In genomic region chr11:6615882-6616585, GRCh38 we compare ENCODE assay signal across 14 cellular contexts. TPM values are rescaled to one million over a fixed set of nuclear protein-coding genes. Genes with fewer than 3 reads are reported as not detected.
DNase-seq lines count a peak whose midpoint lies in the region; ATAC-seq and TF ChIP-seq lines count a peak whose summit lies in the region.
"Had no signal": no experiment of that assay in that cellular context is flagged by ENCODE, and none has a peak within 500 bp of the region (broad histone marks: within the 10 kb centered on the region; RNA-seq: fewer than 3 reads in every experiment).

No MANE protein-coding gene starts in this region.

- H3K4me1 Mint-ChIP-seq in effector memory CD8-positive, alpha-beta T cell (ENCODE audit: low read depth in 2 of 2) = peaks cover 18 to 23% of the 10 kb centered on the region in 2 donors

- H3K4me1 ChIP-seq in neutrophil (ENCODE audit: control insufficient read depth in 1 of 2, insufficient read depth in 1 of 2, low read depth in 1 of 2, low read length in 1 of 2) = peaks cover 51 to 54% of the 10 kb centered on the region in 2 experiments

- peaks cover 36% of the 10 kb centered on the region for H3K36me3 ChIP-seq in neutrophil

- peak; percentile 63 for DNase-seq in EH (ENCODE audit: low read depth)
- DNase-seq in RPMI7951 (ENCODE audit: low read depth) = peak; percentile 45
- no peak for DNase-seq in effector memory CD8-positive, alpha-beta T cell
- DNase-seq in GM19240 (ENCODE audit: insufficient read length, low spot score) = no peak
- DNase-seq in NCI-H1417 treated with DMSO at 0.1 percent for 48 hours (lab: John Stamatoyannopoulos, UW) = no peak
- DNase-seq: activated naive CD4-positive, alpha-beta T cell; DMS153; dorsolateral prefrontal cortex; heart right ventricle; NCI-H2171; stimulated activated CD4-positive, alpha-beta T cell treated with anti-CD3 and anti-CD28 coated beads, Interleukin-2, amount 100 ng/mL, for 48 hours; thyroid gland had no signal

- peaks cover 19% of the 10 kb centered on the region for H3K36me3 Mint-ChIP-seq in effector memory CD8-positive, alpha-beta T cell (ENCODE audit: insufficient read depth)

- peak overlapping the region; percentile 15 to 59 for H3K27ac Mint-ChIP-seq in effector memory CD8-positive, alpha-beta T cell

- H3K27ac ChIP-seq in neutrophil = peak overlapping the region; percentile 98
- H3K27ac ChIP-seq: thyroid gland had no signal

- no peaks in the 10 kb centered on the region for H3K27me3 ChIP-seq in neutrophil
- H3K27me3 ChIP-seq: dorsolateral prefrontal cortex, heart right ventricle, thyroid gland had no signal

- ATAC-seq in effector memory CD8-positive, alpha-beta T cell (replicated peaks) = no peak
- no peak for ATAC-seq in GM19328 (IDR thresholded peaks at IDR 0.05; ENCODE audit: unreplicated experiment)
- ATAC-seq: heart right ventricle had no signal

- no peak for TF ChIP-seq CTCF in neutrophil (IDR thresholded peaks at IDR 0.05)

- no peaks in the 10 kb centered on the region for H3K9me3 ChIP-seq in neutrophil
- H3K9me3 ChIP-seq: heart right ventricle, thyroid gland had no signal

- no peaks in the 10 kb centered on the region for H3K27me3 Mint-ChIP-seq in effector memory CD8-positive, alpha-beta T cell

- H3K9me3 Mint-ChIP-seq in effector memory CD8-positive, alpha-beta T cell = no peaks in the 10 kb centered on the region

- H3K4me3 Mint-ChIP-seq in effector memory CD8-positive, alpha-beta T cell = peak overlapping the region in 1 of 2 donors; percentile 35

- H3K4me3 ChIP-seq in neutrophil (ENCODE audit: low read depth in 1 of 2, low read length in 1 of 2) = no peak overlapping the region
- H3K4me3 ChIP-seq: heart right ventricle, thyroid gland had no signal

RNA-seq across cellular contexts. Expression of gene TPP1, which starts 3.2 kb away (rescaled TPM):
- total RNA-seq in RPMI7951 (2014; rRNA removed; shearing (Covaris generic)) = 20.3 and 22.6 TPM in 2 replicates

RNA-seq across cellular contexts. Expression of gene TAF10, which starts 4.0 kb away (rescaled TPM):
- total RNA-seq in RPMI7951 (2014; rRNA removed; shearing (Covaris generic)) = 44.5 and 81.9 TPM in 2 replicates

RNA-seq across cellular contexts. Expression of gene ILK, which starts 12.5 kb away (rescaled TPM):
- 226 and 231 TPM in 2 replicates for total RNA-seq in RPMI7951 (2014; rRNA removed; shearing (Covaris generic))

RNA-seq across cellular contexts. Expression of gene RRP8, which starts 12.6 kb away (rescaled TPM):
- 14.0 and 20.7 TPM in 2 replicates for total RNA-seq in RPMI7951 (2014; rRNA removed; shearing (Covaris generic))

RNA-seq across cellular contexts. Expression of gene DCHS1, which starts 39.6 kb away (rescaled TPM):
- total RNA-seq in RPMI7951 (2014; rRNA removed; shearing (Covaris generic)) = 3.8 and 4.3 TPM in 2 replicates

Comparison
In these comparisons a context has a peak if more than half of its experiments do, and no peak if none do; other contexts are left out.
1. DNase-seq: peak in EH (single experiment) and RPMI7951 (single experiment); none in effector memory CD8-positive, alpha-beta T cell (0 of 3), GM19240 (single experiment) and NCI-H1417 treated with DMSO at 0.1 percent for 48 hours (single experiment).